8 cellular contexts compared by ENCODE assay signal in the genomic region with DNA sequence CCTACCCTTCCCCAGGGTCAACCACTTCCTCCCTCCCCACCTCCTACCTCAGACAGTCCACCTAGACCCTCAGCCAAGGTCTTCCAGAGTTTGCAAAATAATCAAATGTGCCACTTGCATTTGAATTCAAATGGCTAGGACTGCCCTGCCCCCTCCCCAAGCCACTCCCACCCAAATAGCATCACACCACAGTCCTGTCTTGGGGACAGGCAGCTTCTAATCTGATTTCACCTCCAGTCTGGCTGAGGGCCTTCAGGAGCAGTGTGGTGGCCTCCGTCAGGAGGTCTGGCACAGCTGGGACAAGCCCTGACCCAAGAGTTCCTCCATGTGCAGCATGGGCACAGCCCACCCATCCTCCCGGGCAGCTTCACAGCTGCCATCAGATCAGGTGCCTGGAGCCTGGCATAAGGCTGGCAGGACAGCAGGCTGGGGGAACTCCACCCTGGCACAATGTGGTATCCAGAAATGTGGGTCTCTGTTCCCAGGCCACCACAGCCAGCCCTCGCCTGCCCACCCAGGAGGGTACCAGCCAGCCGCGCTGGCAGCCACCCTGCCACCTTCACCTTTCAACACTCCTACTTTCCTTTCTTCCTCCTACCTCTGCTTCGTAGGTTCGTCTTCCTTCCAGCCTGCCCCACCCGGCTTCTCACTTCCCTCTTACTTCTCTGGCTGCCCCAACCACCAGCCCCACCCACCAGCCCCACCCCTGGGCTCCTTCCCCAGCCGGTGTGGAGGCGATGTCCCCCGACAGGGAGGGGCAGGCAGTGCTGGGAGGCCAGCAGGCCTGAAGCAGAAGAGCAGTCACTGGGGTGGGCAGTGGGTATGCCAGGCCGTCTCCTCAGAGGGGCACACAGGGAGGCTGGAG. TPM values are rescaled to one million over a fixed set of nuclear protein-coding genes. Genes with fewer than 3 reads are reported as not detected.
DNase-seq lines count a peak whose midpoint lies in the region; ATAC-seq and TF ChIP-seq lines count a peak whose summit lies in the region.

Gene CAPG (minus strand): TSS at position 648 of the 865 bp plus-strand sequence. CDS start 8,221 bp downstream, outside the sequence.

- H3K9me3 Mint-ChIP-seq in CD8-positive, alpha-beta memory T cell: peaks cover 0 to 4% (median 3%) of the 10 kb centered on the region in 5 donors

- H3K79me2 ChIP-seq in KMS-11 (ENCODE audit: insufficient read depth, low read depth): no peaks in the 10 kb centered on the region

- peaks cover 53% of the 10 kb centered on the region for H3K4me1 ChIP-seq in CD8-positive, alpha-beta memory T cell (ENCODE audit: insufficient read depth, low read length)
- peaks cover 49% of the 10 kb centered on the region for H3K4me1 ChIP-seq in KMS-11 (ENCODE audit: low read depth, poor library complexity, severe bottlenecking)

- H3K4me1 Mint-ChIP-seq in CD8-positive, alpha-beta memory T cell: peaks cover 41 to 56% (median 47%) of the 10 kb centered on the region in 3 donors

- no peaks in the 10 kb centered on the region for H4K20me1 ChIP-seq in KMS-11 (ENCODE audit: insufficient read depth)

- peak within 1 kb of the TSS; percentile 93 for H3K4me2 ChIP-seq in KMS-11

- H3K27me3 ChIP-seq in CD8-positive, alpha-beta memory T cell (ENCODE audit: insufficient read depth, low read length, poor library complexity, severe bottlenecking): no peaks in the 10 kb centered on the region
- no peaks in the 10 kb centered on the region for H3K27me3 ChIP-seq in KMS-11 (ENCODE audit: insufficient read depth, low read depth)

- H3K36me3 ChIP-seq in CD8-positive, alpha-beta memory T cell (ENCODE audit: insufficient read depth, low read length): no peaks in the 10 kb centered on the region
- no peaks in the 10 kb centered on the region for H3K36me3 ChIP-seq in KMS-11 (ENCODE audit: insufficient read depth)

- no peak within 1 kb of the TSS for H3K9ac ChIP-seq in KMS-11

- peaks cover 5% of the 10 kb centered on the region in 2 donors for H3K27me3 Mint-ChIP-seq in CD8-positive, alpha-beta memory T cell

- POLR2A ChIA-PET in CD8-positive, alpha-beta memory T cell (lab: Charles Lee): no interaction called here
- POLR2A ChIA-PET in activated CD8-positive, alpha-beta memory T cell treated with anti-CD3 and anti-CD28 coated beads for 36 hours (lab: Charles Lee): no interaction called here

- no peak for TF ChIP-seq CTCF in KMS-11 (conservative IDR thresholded peaks at IDR 0.05; ENCODE audit: low read depth, low read length)

- H3K9me3 ChIP-seq in CD8-positive, alpha-beta memory T cell (ENCODE audit: low read length): no peaks in the 10 kb centered on the region

- CTCF ChIA-PET in CD8-positive, alpha-beta memory T cell (lab: Charles Lee): no interaction called here
- CTCF ChIA-PET in activated CD8-positive, alpha-beta memory T cell treated with anti-CD3 and anti-CD28 coated beads for 36 hours (lab: Charles Lee): interaction anchor here (1.1 kb wide), 1 partner anchor 10 kb away, joined by 3 read pairs; no protein-coding TSS in a partner anchor

- H3K36me3 Mint-ChIP-seq in CD8-positive, alpha-beta memory T cell: peaks cover 0 to under 1% (median 0%) of the 10 kb centered on the region in 3 donors

- peak within 1 kb of the TSS; percentile 40 for H3K4me3 ChIP-seq in CD8-positive, alpha-beta memory T cell (ENCODE audit: low read length)
- no peak within 1 kb of the TSS for H3K4me3 ChIP-seq in KMS-11 (IDR thresholded peaks at IDR 0.05; ENCODE audit: insufficient read depth, low read depth, low read length)

- H3K4me3 Mint-ChIP-seq in CD8-positive, alpha-beta memory T cell: peak within 1 kb of the TSS; percentile 67 to 91 (median 78)

- peak within 1 kb of the TSS; percentile 2; the same call in 1 of the 2 replicates for H2AFZ ChIP-seq in KMS-11 (ENCODE audit: low read depth)

- ATAC-seq in GM21529 (IDR thresholded peaks at IDR 0.05; ENCODE audit: unreplicated experiment): peak; percentile 79

- H3K27ac ChIP-seq in CD8-positive, alpha-beta memory T cell (ENCODE audit: low read depth, low read length): no peak within 1 kb of the TSS
- H3K27ac ChIP-seq in KMS-11: no peak within 1 kb of the TSS

- peak within 1 kb of the TSS; percentile 26 to 91 (median 62) for H3K27ac Mint-ChIP-seq in CD8-positive, alpha-beta memory T cell

- DNase-seq in CD8-positive, alpha-beta memory T cell: peak in 2 of 5 donors; percentile 19 to 25
- DNase-seq in germinal center (ENCODE audit: low spot score): peak; percentile 70
- no peak for DNase-seq in renal cortical epithelial cell (ENCODE audit: low read depth)
- no peak for DNase-seq in retina
- no peak for DNase-seq in RKO (ENCODE audit: low spot score)

RNA-seq across cellular contexts. Expression of gene CAPG, which starts in this region (rescaled TPM):
- 10 to 100 TPM; 22.3 to 22.8 TPM for total RNA-seq in CD8-positive, alpha-beta memory T cell
- polyA plus RNA-seq in CD8-positive, alpha-beta memory T cell: 36.0 TPM
- 10 to 100 TPM; 23.4 to 23.7 TPM for total RNA-seq in activated CD8-positive, alpha-beta memory T cell treated with anti-CD3 and anti-CD28 coated beads for 36 hours
- total RNA-seq in renal cortical epithelial cell: 295 and 502 TPM in 2 replicates

Comparison
In these comparisons a context has a peak if more than half of its experiments do, and no peak if none do; other contexts are left out.
1. RNA of gene CAPG (total RNA-seq): 295 to 502 TPM in renal cortical epithelial cell; 23.4 to 23.7 TPM in activated CD8-positive, alpha-beta memory T cell treated with anti-CD3 and anti-CD28 coated beads for 36 hours and 22.3 to 22.8 TPM in CD8-positive, alpha-beta memory T cell; every median in the first group is over 10 times any median in the second.